In genomic region chr7:137953692-137954470, GRCh38 we compare ENCODE assay signal across 1 cellular context.
A peak's percentile ranks its signal among the peaks of the same experiment; 100 is the strongest.
TF ChIP-seq lines count a peak whose summit lies in the region.

No MANE protein-coding gene starts in this region.

TF ChIP-seq in H1, 55 proteins besides CTCF, POLR2A, EP300 and RAD21 (continued from another document):
- TF ChIP-seq SIN3A (conservative IDR thresholded peaks at IDR 0.05 in 1 of 2, IDR thresholded peaks at IDR 0.05 in 1 of 2; ENCODE audit: low read depth in 1 of 2, low read length in 2 of 2) = 0 out of 4 replicates have a peak, but pooled peaks have one; percentile 43 to 65
- 0 out of 2 replicates have a peak, but pooled peaks have one; percentile 9 for TF ChIP-seq TCF12 (IDR thresholded peaks at IDR 0.05; ENCODE audit: low read depth, low read length)
TF ChIP-seq in H1: peak in this region for 2.
